Comparison of ENCODE assay signal across 30 cellular contexts in the genomic region with DNA sequence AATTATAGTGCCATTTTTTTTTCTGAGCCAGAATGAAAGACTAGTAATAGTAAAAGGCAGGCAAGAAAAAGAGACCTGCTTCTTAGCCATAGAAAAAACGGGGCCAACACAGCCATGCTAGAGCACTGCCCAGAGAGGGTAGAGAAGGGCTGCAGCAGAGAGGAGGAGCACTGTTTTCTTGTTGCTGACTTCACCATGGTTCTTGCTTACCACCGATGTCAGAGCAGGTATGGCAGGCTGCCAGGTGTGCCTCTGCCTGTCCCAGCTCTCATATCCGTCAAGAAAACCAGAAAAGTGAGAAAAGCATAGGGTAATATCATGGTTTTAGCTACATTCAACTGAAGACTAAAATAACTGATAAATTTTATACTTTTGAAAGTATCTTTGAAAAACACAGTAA.
DNase-seq lines count a peak whose midpoint lies in the region; ATAC-seq and TF ChIP-seq lines count a peak whose summit lies in the region.
"Had no signal": no experiment of that assay in that cellular context is flagged by ENCODE, and none has a peak within 500 bp of the region (broad histone marks: within the 10 kb centered on the region; RNA-seq: fewer than 3 reads in every experiment).

No MANE protein-coding gene starts in this region.

- no peak overlapping the region for H2BK120ac ChIP-seq in mesendoderm (ENCODE audit: low read depth, low read length)

- H3K9ac ChIP-seq in mesendoderm (ENCODE audit: low read length), result no peak overlapping the region
- H3K9ac ChIP-seq: BLaER1 had no signal

- H3K9me3 ChIP-seq in gastroesophageal sphincter, result no peaks in the 10 kb centered on the region
- H3K9me3 ChIP-seq: BLaER1, heart right ventricle, neutrophil, sigmoid colon, testis had no signal

- DNase-seq in activated T-cell treated with anti-CD3 and anti-CD28 coated beads, Interleukin-2, amount 50 U/mL, for 24 hours, result no peak
- DNase-seq in activated T-cell treated with anti-CD3 and anti-CD28 coated beads, Interleukin-2, amount 50 U/mL, for 48 hours, result no peak
- DNase-seq in HT-29 (ENCODE audit: low spot score), result peak; percentile 6
- DNase-seq in WTC11 (ENCODE audit: low spot score), result no peak
- DNase-seq in mesendoderm, result no peak
- no peak for DNase-seq in NOMO-1 treated with dmso at 0.1 percent for 144 hours (lab: John Stamatoyannopoulos, UW; ENCODE audit: unreplicated experiment)
- DNase-seq in NK-92 (lab: John Stamatoyannopoulos, UW; ENCODE audit: unreplicated experiment), result no peak
- DNase-seq: activated CD4-positive, alpha-beta T cell treated with anti-CD3 and anti-CD28 coated beads, Interleukin-2, amount 50 U/mL, for 48 hours; activated CD4-positive, CD25-positive, alpha-beta regulatory T cell; amygdala; effector CD8-positive, alpha-beta T cell; foreskin fibroblast; GDM1; left colon; NCI-H1417; NCI-H2029 treated with DMSO at 0.1 percent for 48 hours; NCI-H345; PC-9; sigmoid colon; stimulated activated naive CD4-positive, alpha-beta T cell treated with Interleukin-2 at 50 U/mL for 16 hours; SW 1271; testis had no signal

- no peaks in the 10 kb centered on the region for H3K36me3 ChIP-seq in mesendoderm (ENCODE audit: control insufficient read depth, insufficient read depth, low read length)
- H3K36me3 ChIP-seq in gastroesophageal sphincter, result peaks cover 0 to 14% of the 10 kb centered on the region in 2 donors
- H3K36me3 ChIP-seq: neutrophil, sigmoid colon had no signal

- H3K27ac ChIP-seq in mesendoderm (ENCODE audit: low read depth, low read length) (no peak overlapping the region), gastroesophageal sphincter (no peak overlapping the region)
- H3K27ac ChIP-seq: BLaER1, heart right ventricle, neutrophil, PC-9, sigmoid colon, testis had no signal

- WGBS in mesendoderm (ENCODE audit: extremely low coverage, insufficient coverage, low lambda C conversion rate), result no CpG with 5 or more reads among the region's 3 CpGs
- 53 to 86% methylated on average over 1 to 3 of the region's 3 CpGs for WGBS in gastroesophageal sphincter (ENCODE audit: low coverage in 1 of 2), 2 donors

- no peak overlapping the region for H2BK15ac ChIP-seq in mesendoderm (replicated peaks; ENCODE audit: low read depth)

- H3K79me1 ChIP-seq in mesendoderm (ENCODE audit: low read length), result no peaks in the 10 kb centered on the region

- CTCF ChIA-PET in WTC11 (lab: Charles Lee), result no interaction called here

- no peaks in the 10 kb centered on the region for H3K79me2 ChIP-seq in mesendoderm (ENCODE audit: control insufficient read depth, insufficient read depth, low read length)

- H3K4me1 Mint-ChIP-seq in activated T-cell treated with anti-CD3 and anti-CD28 coated beads, Interleukin-2, amount 50 U/mL, for 24 hours (ENCODE audit: low read depth), result peaks cover 11% of the 10 kb centered on the region
- peaks cover 19% of the 10 kb centered on the region for H3K4me1 Mint-ChIP-seq in WTC11

- peak overlapping the region; percentile 2 for H4K8ac ChIP-seq in mesendoderm (ENCODE audit: low read depth, low read length)

- no peak overlapping the region for H3K18ac ChIP-seq in mesendoderm (ENCODE audit: low read length)

- H3K4ac ChIP-seq in mesendoderm (ENCODE audit: low read depth, low read length), result no peak overlapping the region

- H3K36me3 Mint-ChIP-seq in activated T-cell treated with anti-CD3 and anti-CD28 coated beads, Interleukin-2, amount 50 U/mL, for 24 hours (ENCODE audit: low read depth), result peaks cover 44% of the 10 kb centered on the region
- no peaks in the 10 kb centered on the region; the same call in 1 of the 2 replicates for H3K36me3 Mint-ChIP-seq in WTC11

- H3K27ac Mint-ChIP-seq in activated T-cell treated with anti-CD3 and anti-CD28 coated beads, Interleukin-2, amount 50 U/mL, for 24 hours, result peak overlapping the region; percentile 62
- 0 out of 2 replicates have a peak overlapping the region, but pooled peaks have one; percentile 35 for H3K27ac Mint-ChIP-seq in WTC11
- H3K27ac Mint-ChIP-seq: activated naive CD4-positive, alpha-beta T cell treated with anti-CD3 and anti-CD28 coated beads, Interleukin-2, amount 50 U/mL, for 24 hours; IgD-negative memory B cell; memory B cell; progenitor cell of endocrine pancreas had no signal

- no peak overlapping the region for H3K56ac ChIP-seq in mesendoderm (ENCODE audit: low read length)

- no peak overlapping the region for H3K4me3 Mint-ChIP-seq in activated T-cell treated with anti-CD3 and anti-CD28 coated beads, Interleukin-2, amount 50 U/mL, for 24 hours
- no peak overlapping the region for H3K4me3 Mint-ChIP-seq in WTC11
- H3K4me3 Mint-ChIP-seq: activated naive CD4-positive, alpha-beta T cell treated with anti-CD3 and anti-CD28 coated beads, Interleukin-2, amount 50 U/mL, for 24 hours; IgD-negative memory B cell; memory B cell had no signal

- H3K27me3 ChIP-seq in mesendoderm (ENCODE audit: insufficient read depth, low read length, poor library complexity) (no peaks in the 10 kb centered on the region), gastroesophageal sphincter (no peaks in the 10 kb centered on the region)
- H3K27me3 ChIP-seq: BLaER1, heart right ventricle, neutrophil, sigmoid colon, testis had no signal

- H3K9me3 Mint-ChIP-seq in activated T-cell treated with anti-CD3 and anti-CD28 coated beads, Interleukin-2, amount 50 U/mL, for 24 hours, result no peaks in the 10 kb centered on the region
- H3K9me3 Mint-ChIP-seq in WTC11, result no peaks in the 10 kb centered on the region
- H3K9me3 Mint-ChIP-seq: IgD-negative memory B cell, memory B cell had no signal

- no peaks in the 10 kb centered on the region for H3K4me1 ChIP-seq in mesendoderm (ENCODE audit: control insufficient read depth, low read depth, low read length)
- no peaks in the 10 kb centered on the region for H3K4me1 ChIP-seq in gastroesophageal sphincter
- H3K4me1 ChIP-seq: sigmoid colon, testis had no signal

- no peak overlapping the region for H3K23ac ChIP-seq in mesendoderm (ENCODE audit: low read length)

- no peak overlapping the region for H4K5ac ChIP-seq in mesendoderm (ENCODE audit: low read length)

- H3K4me2 ChIP-seq in mesendoderm (ENCODE audit: low read length), result no peak overlapping the region
- H3K4me2 ChIP-seq: BLaER1, PC-9 had no signal

- H3K4me3 ChIP-seq in mesendoderm (ENCODE audit: low read length) (no peak overlapping the region), gastroesophageal sphincter (no peak overlapping the region)
- H3K4me3 ChIP-seq: BLaER1, heart right ventricle, PC-9, sigmoid colon, testis had no signal

- TF ChIP-seq EP300 in gastroesophageal sphincter (IDR thresholded peaks at IDR 0.05), result no peak

- no peak overlapping the region for H2AK5ac ChIP-seq in mesendoderm (ENCODE audit: low read length)

- peak; percentile 34; the same call in 1 of the 2 replicates for ATAC-seq in WTC11
- no peak for ATAC-seq in gastroesophageal sphincter
- ATAC-seq: heart right ventricle, left colon had no signal

- POLR2A ChIA-PET in WTC11 (lab: Charles Lee), result no interaction called here

- H3K27me3 Mint-ChIP-seq in activated T-cell treated with anti-CD3 and anti-CD28 coated beads, Interleukin-2, amount 50 U/mL, for 24 hours, result no peaks in the 10 kb centered on the region
- H3K27me3 Mint-ChIP-seq in WTC11 (ENCODE audit: low read depth), result no peaks in the 10 kb centered on the region
- H3K27me3 Mint-ChIP-seq: activated naive CD4-positive, alpha-beta T cell treated with anti-CD3 and anti-CD28 coated beads, Interleukin-2, amount 50 U/mL, for 24 hours; IgD-negative memory B cell; memory B cell; progenitor cell of endocrine pancreas had no signal

- no peak overlapping the region for H2BK5ac ChIP-seq in mesendoderm (ENCODE audit: low read length)

- TF ChIP-seq POLR2A in gastroesophageal sphincter (IDR thresholded peaks at IDR 0.05), result no peak

- TF ChIP-seq CTCF in WTC11 (IDR thresholded peaks at IDR 0.05), result no peak
- no peak for TF ChIP-seq CTCF in gastroesophageal sphincter (IDR thresholded peaks at IDR 0.05)

TF ChIP-seq in WTC11, 78 proteins besides CTCF, POLR2A, EP300 and RAD21 (continues in another document):
- TF ChIP-seq ELF4 (CRISPR knock-in tag; IDR thresholded peaks at IDR 0.05; ENCODE audit: low read depth) (no peak), ZNF423 (CRISPR knock-in tag; IDR thresholded peaks at IDR 0.05) (no peak), GTF2I (CRISPR knock-in tag; conservative IDR thresholded peaks at IDR 0.05) (no peak), JAZF1 (CRISPR knock-in tag; IDR thresholded peaks at IDR 0.05) (no peak), TP53 (CRISPR knock-in tag; IDR thresholded peaks at IDR 0.05) (no peak), SP1 (CRISPR knock-in tag; conservative IDR thresholded peaks at IDR 0.05) (no peak)
- TF ChIP-seq, protein P1, sequence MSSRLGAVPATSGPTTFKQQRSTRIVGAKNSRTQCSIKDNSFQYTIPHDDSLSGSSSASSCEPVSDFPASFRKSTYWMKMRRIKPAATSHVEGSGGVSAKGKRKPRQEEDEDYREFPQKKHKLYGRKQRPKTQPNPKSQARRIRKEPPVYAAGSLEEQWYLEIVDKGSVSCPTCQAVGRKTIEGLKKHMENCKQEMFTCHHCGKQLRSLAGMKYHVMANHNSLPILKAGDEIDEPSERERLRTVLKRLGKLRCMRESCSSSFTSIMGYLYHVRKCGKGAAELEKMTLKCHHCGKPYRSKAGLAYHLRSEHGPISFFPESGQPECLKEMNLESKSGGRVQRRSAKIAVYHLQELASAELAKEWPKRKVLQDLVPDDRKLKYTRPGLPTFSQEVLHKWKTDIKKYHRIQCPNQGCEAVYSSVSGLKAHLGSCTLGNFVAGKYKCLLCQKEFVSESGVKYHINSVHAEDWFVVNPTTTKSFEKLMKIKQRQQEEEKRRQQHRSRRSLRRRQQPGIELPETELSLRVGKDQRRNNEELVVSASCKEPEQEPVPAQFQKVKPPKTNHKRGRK (CRISPR knock-in tag; IDR thresholded peaks at IDR 0.05; ENCODE audit: borderline replicate concordance), result no peak
